8 cellular contexts compared by ENCODE assay signal in the genomic region with DNA sequence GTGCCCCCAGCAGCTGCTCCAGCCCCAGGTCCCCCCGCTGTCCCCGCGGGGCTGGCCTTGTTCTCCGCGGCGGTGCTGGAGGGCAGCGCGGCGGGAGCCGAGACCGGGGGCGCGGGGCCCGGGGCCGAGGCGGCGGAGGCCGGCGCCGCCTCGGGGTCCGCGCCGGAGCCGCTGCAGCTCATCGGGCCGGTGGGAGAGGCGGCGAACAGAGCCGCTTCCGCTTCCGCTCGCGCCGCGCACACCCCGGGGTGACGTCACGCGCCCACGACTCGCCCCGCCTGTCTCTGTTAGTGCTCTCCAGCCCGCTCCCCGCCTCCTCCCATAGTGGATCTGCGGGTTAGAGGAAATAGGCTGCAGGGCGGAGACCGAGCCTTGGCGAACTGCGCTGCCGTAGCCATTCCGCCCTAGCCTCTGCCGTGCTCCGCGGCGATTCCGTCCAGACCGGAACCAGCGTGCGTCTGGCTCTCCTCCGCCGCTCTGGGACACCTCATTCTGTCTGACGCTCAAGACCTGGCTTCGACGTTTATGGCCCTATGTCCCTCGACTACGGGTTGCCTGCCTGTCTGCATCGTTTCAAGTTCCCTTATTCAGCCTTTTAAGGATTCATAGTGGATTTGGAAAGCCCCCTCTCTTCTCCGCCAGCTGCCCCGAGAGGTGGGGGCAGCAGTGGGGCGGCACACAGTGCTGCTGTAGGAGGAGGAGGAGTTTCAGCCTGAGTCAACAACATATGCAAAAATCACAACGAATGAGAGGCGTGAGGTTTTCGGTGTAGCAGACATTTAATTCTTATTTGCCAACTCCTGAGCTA. TPM values are rescaled to one million over a fixed set of nuclear protein-coding genes. Genes with fewer than 3 reads are reported as not detected.
A peak's percentile ranks its signal among the peaks of the same experiment; 100 is the strongest.
DNase-seq lines count a peak whose midpoint lies in the region; ATAC-seq and TF ChIP-seq lines count a peak whose summit lies in the region.

A gene (minus strand): TSS at position 209 of the 808 bp plus-strand sequence. CDS start 27 bp downstream, at position 182.

- H3K4me3 Mint-ChIP-seq in CD4-positive, CD25-positive, alpha-beta regulatory T cell, result peak within 1 kb of the TSS in 3 of 4 donors; percentile 92 to 95 (median 94)

- peak within 1 kb of the TSS; percentile 95 for H3K27ac ChIP-seq in CD4-positive, CD25-positive, alpha-beta regulatory T cell (ENCODE audit: insufficient read depth, low read length, poor library complexity, severe bottlenecking)
- H3K27ac ChIP-seq in liver (ENCODE audit: low read depth in 1 of 2, low read length in 2 of 2), result peak within 1 kb of the TSS; percentile 96 to 99

- H3K27me3 Mint-ChIP-seq in CD4-positive, CD25-positive, alpha-beta regulatory T cell, result no peaks in the 10 kb centered on the region

- ATAC-seq in CD4-positive, CD25-positive, alpha-beta regulatory T cell (ENCODE audit: low read depth in 2 of 2), result peak; percentile 89 to 90
- ATAC-seq in GM19438 (IDR thresholded peaks at IDR 0.05; ENCODE audit: low read depth, unreplicated experiment) (peak; percentile 88), HG03571 (IDR thresholded peaks at IDR 0.05; ENCODE audit: unreplicated experiment) (peak; percentile 88)

- H3K36me3 Mint-ChIP-seq in CD4-positive, CD25-positive, alpha-beta regulatory T cell, result peaks cover 36% of the 10 kb centered on the region

- peak within 1 kb of the TSS; percentile 87 for H3K9ac ChIP-seq in liver (ENCODE audit: low read depth in 1 of 2, low read length in 2 of 2)

- peak within 1 kb of the TSS; percentile 96 for H3K4me3 ChIP-seq in CD4-positive, CD25-positive, alpha-beta regulatory T cell (ENCODE audit: low read depth, low read length)
- peak within 1 kb of the TSS; percentile 79 to 83 (median 82) for H3K4me3 ChIP-seq in liver (ENCODE audit: low read depth in 1 of 3, low read length in 3 of 3)

- H3K9me3 ChIP-seq in CD4-positive, CD25-positive, alpha-beta regulatory T cell (ENCODE audit: control insufficient read depth in 2 of 2, low read length in 2 of 2), result no peaks in the 10 kb centered on the region
- H3K9me3 ChIP-seq in liver (ENCODE audit: control insufficient read depth in 4 of 4, low read length in 3 of 4), result no peaks in the 10 kb centered on the region

- WGBS in liver, result 1% methylated on average over 74 of the region's 74 CpGs

- no peaks in the 10 kb centered on the region for H3K27me3 ChIP-seq in CD4-positive, CD25-positive, alpha-beta regulatory T cell (ENCODE audit: control insufficient read depth, insufficient read depth, low read length)
- no peaks in the 10 kb centered on the region for H3K27me3 ChIP-seq in liver (ENCODE audit: control insufficient read depth in 4 of 4, insufficient read depth in 4 of 4, low read length in 3 of 4)

- TF ChIP-seq CTCF in liver (IDR thresholded peaks at IDR 0.05; ENCODE audit: low read depth, low read length, missing input control), result no peak

- H3K9me3 Mint-ChIP-seq in CD4-positive, CD25-positive, alpha-beta regulatory T cell, result no peaks in the 10 kb centered on the region

- TF ChIP-seq RAD21 in liver (IDR thresholded peaks at IDR 0.05), result peak in 1 of 2 donors; percentile 47

- H3K4me1 Mint-ChIP-seq in CD4-positive, CD25-positive, alpha-beta regulatory T cell, result peaks cover 0 to 52% (median 37%) of the 10 kb centered on the region in 4 donors

- peaks cover 45% of the 10 kb centered on the region for H3K4me1 ChIP-seq in CD4-positive, CD25-positive, alpha-beta regulatory T cell (ENCODE audit: control insufficient read depth, insufficient read depth, low read length, poor library complexity, severe bottlenecking)
- peaks cover 0 to 26% (median 18%) of the 10 kb centered on the region in 4 donors for H3K4me1 ChIP-seq in liver (ENCODE audit: control insufficient read depth in 4 of 4, insufficient read depth in 4 of 4, low read length in 3 of 4)

- peak; percentile 94 to 98 (median 95) for DNase-seq in CD4-positive, CD25-positive, alpha-beta regulatory T cell
- DNase-seq in NCI-H82 (lab: John Stamatoyannopoulos, UW) (peak; percentile 95), dermis blood vessel endothelial cell (peak; percentile 98)
- DNase-seq in activated CD4-positive, alpha-beta T cell treated with anti-CD3 and anti-CD28 coated beads, Interleukin-2, amount 50 U/mL, for 48 hours, result peak; percentile 94 to 96
- DNase-seq in stimulated activated CD4-positive, alpha-beta T cell treated with anti-CD3 and anti-CD28 coated beads, Interleukin-4, amount 100 ng/mL, for 1 hour, result peak; percentile 96

- peak within 1 kb of the TSS in 2 of 3 donors; percentile 98 for H3K27ac Mint-ChIP-seq in CD4-positive, CD25-positive, alpha-beta regulatory T cell

- H3K36me3 ChIP-seq in CD4-positive, CD25-positive, alpha-beta regulatory T cell (ENCODE audit: control insufficient read depth, insufficient read depth, low read length), result peaks cover 52% of the 10 kb centered on the region
- peaks cover 14 to 43% (median 37%) of the 10 kb centered on the region in 4 donors for H3K36me3 ChIP-seq in liver (ENCODE audit: control insufficient read depth in 4 of 4, insufficient read depth in 3 of 4, low read depth in 1 of 4, low read length in 3 of 4)

TF ChIP-seq in liver, 16 proteins besides CTCF, POLR2A, EP300 and RAD21:
- no peak for TF ChIP-seq HNF4G (IDR thresholded peaks at IDR 0.05)
- TF ChIP-seq, protein P1, sequence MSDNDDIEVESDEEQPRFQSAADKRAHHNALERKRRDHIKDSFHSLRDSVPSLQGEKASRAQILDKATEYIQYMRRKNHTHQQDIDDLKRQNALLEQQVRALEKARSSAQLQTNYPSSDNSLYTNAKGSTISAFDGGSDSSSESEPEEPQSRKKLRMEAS (IDR thresholded peaks at IDR 0.05), result peak; percentile 54
- no peak for TF ChIP-seq FOXA1 (IDR thresholded peaks at IDR 0.05)
- TF ChIP-seq, protein P2, sequence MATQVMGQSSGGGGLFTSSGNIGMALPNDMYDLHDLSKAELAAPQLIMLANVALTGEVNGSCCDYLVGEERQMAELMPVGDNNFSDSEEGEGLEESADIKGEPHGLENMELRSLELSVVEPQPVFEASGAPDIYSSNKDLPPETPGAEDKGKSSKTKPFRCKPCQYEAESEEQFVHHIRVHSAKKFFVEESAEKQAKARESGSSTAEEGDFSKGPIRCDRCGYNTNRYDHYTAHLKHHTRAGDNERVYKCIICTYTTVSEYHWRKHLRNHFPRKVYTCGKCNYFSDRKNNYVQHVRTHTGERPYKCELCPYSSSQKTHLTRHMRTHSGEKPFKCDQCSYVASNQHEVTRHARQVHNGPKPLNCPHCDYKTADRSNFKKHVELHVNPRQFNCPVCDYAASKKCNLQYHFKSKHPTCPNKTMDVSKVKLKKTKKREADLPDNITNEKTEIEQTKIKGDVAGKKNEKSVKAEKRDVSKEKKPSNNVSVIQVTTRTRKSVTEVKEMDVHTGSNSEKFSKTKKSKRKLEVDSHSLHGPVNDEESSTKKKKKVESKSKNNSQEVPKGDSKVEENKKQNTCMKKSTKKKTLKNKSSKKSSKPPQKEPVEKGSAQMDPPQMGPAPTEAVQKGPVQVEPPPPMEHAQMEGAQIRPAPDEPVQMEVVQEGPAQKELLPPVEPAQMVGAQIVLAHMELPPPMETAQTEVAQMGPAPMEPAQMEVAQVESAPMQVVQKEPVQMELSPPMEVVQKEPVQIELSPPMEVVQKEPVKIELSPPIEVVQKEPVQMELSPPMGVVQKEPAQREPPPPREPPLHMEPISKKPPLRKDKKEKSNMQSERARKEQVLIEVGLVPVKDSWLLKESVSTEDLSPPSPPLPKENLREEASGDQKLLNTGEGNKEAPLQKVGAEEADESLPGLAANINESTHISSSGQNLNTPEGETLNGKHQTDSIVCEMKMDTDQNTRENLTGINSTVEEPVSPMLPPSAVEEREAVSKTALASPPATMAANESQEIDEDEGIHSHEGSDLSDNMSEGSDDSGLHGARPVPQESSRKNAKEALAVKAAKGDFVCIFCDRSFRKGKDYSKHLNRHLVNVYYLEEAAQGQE (IDR thresholded peaks at IDR 0.05), result peak; percentile 77
- peak; percentile 62 for TF ChIP-seq SP1 (IDR thresholded peaks at IDR 0.05)
- TF ChIP-seq RXRA (IDR thresholded peaks at IDR 0.05), result peak; percentile 14 to 21
- TF ChIP-seq NR2F2 (IDR thresholded peaks at IDR 0.05), result peak; percentile 46
- TF ChIP-seq JUND (IDR thresholded peaks at IDR 0.05), result no peak
- TF ChIP-seq FOXA2 (IDR thresholded peaks at IDR 0.05), result no peak
- TF ChIP-seq, protein P3, sequence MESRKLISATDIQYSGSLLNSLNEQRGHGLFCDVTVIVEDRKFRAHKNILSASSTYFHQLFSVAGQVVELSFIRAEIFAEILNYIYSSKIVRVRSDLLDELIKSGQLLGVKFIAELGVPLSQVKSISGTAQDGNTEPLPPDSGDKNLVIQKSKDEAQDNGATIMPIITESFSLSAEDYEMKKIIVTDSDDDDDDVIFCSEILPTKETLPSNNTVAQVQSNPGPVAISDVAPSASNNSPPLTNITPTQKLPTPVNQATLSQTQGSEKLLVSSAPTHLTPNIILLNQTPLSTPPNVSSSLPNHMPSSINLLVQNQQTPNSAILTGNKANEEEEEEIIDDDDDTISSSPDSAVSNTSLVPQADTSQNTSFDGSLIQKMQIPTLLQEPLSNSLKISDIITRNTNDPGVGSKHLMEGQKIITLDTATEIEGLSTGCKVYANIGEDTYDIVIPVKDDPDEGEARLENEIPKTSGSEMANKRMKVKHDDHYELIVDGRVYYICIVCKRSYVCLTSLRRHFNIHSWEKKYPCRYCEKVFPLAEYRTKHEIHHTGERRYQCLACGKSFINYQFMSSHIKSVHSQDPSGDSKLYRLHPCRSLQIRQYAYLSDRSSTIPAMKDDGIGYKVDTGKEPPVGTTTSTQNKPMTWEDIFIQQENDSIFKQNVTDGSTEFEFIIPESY (IDR thresholded peaks at IDR 0.05), result no peak
- peak; percentile 93 for TF ChIP-seq YY1 (IDR thresholded peaks at IDR 0.05)
- TF ChIP-seq GABPA (IDR thresholded peaks at IDR 0.05 in 1 of 2, conservative IDR thresholded peaks at IDR 0.05 in 1 of 2), result peak; percentile 61 to 89
- peak; percentile 96 for TF ChIP-seq TAF1 (conservative IDR thresholded peaks at IDR 0.05)
- TF ChIP-seq, protein P4, sequence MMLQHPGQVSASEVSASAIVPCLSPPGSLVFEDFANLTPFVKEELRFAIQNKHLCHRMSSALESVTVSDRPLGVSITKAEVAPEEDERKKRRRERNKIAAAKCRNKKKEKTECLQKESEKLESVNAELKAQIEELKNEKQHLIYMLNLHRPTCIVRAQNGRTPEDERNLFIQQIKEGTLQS (IDR thresholded peaks at IDR 0.05), result no peak
- no peak for TF ChIP-seq EGR1 (IDR thresholded peaks at IDR 0.05; ENCODE audit: low read depth in 2 of 2)
- TF ChIP-seq HNF4A (conservative IDR thresholded peaks at IDR 0.05), result no peak

RNA-seq across cellular contexts. Expression of the gene that starts here (rescaled TPM):
- 125 TPM for total RNA-seq in CD4-positive, CD25-positive, alpha-beta regulatory T cell
- polyA plus RNA-seq in CD4-positive, CD25-positive, alpha-beta regulatory T cell, result 100 to 1,000 TPM; 254 to 386 (median 265) TPM
- total RNA-seq in dermis blood vessel endothelial cell, result 27.5 and 34.2 TPM in 2 replicates
- total RNA-seq in liver, result 10 to 100 TPM; 10.5 to 18.8 TPM
- 10 to 100 TPM; 44.2 to 58.1 TPM for polyA plus RNA-seq in liver

Comparison
In these comparisons a context has a peak if more than half of its experiments do, and no peak if none do; other contexts are left out.
1. Peak in every context shown above with its lines: DNase-seq, ATAC-seq, H3K4me3 ChIP-seq and H3K27ac ChIP-seq.
2. RNA of the gene that starts here (polyA plus RNA-seq): 254 to 386 TPM in CD4-positive, CD25-positive, alpha-beta regulatory T cell; 44.2 to 58.1 TPM in liver; every median in the first group is over 4 times any median in the second.